Comparison of ENCODE assay signal across 14 cellular contexts in the genomic region with DNA sequence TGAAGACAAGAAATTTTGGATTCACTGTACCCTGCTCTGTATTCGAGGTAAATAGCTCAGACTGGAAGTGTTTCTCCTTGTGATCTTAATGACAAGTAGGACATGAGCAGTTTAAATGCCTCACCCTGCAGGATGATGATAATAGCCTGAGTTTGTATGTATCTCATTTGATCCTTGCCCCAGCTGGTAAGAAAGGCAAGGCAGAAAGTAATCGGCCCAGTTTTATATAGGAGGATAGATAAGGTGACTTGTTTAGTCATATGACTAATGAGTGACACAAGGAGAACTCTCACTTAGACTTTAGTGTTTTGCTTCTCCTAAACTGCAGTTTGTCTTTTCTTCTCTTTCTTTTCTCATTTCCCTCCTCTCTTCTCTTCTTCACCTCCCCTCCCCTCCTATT.
A peak's percentile ranks its signal among the peaks of the same experiment; 100 is the strongest.
DNase-seq lines count a peak whose midpoint lies in the region; ATAC-seq and TF ChIP-seq lines count a peak whose summit lies in the region.
"Had no signal": no experiment of that assay in that cellular context is flagged by ENCODE, and none has a peak within 500 bp of the region (broad histone marks: within the 10 kb centered on the region; RNA-seq: fewer than 3 reads in every experiment).

No MANE protein-coding gene starts in this region.

- H3K4me1 Mint-ChIP-seq in chondrocyte (ENCODE audit: low read depth) (peaks cover 40% of the 10 kb centered on the region), nephron progenitor cell (peaks cover 15% of the 10 kb centered on the region)
- peaks cover 4% of the 10 kb centered on the region for H3K4me1 Mint-ChIP-seq in activated naive CD8-positive, alpha-beta T cell treated with anti-CD3 and anti-CD28 coated beads, Interleukin-2, amount 50 U/mL, for 24 hours

- no peak overlapping the region for H4K5ac ChIP-seq in mesendoderm (ENCODE audit: low read length)

- H2BK120ac ChIP-seq in mesendoderm (ENCODE audit: low read depth, low read length): no peak overlapping the region

- H3K36me3 ChIP-seq in mesendoderm (ENCODE audit: control insufficient read depth, insufficient read depth, low read length): no peaks in the 10 kb centered on the region
- H3K36me3 ChIP-seq: BLaER1 had no signal

- H3K27me3 Mint-ChIP-seq in chondrocyte (ENCODE audit: low read depth): peaks cover 4% of the 10 kb centered on the region
- no peaks in the 10 kb centered on the region for H3K27me3 Mint-ChIP-seq in nephron progenitor cell (ENCODE audit: low read depth, poor library complexity)
- peaks cover 13% of the 10 kb centered on the region for H3K27me3 Mint-ChIP-seq in activated naive CD8-positive, alpha-beta T cell treated with anti-CD3 and anti-CD28 coated beads, Interleukin-2, amount 50 U/mL, for 24 hours

- ATAC-seq in activated naive CD8-positive, alpha-beta T cell treated with anti-CD3 and anti-CD28 coated beads, Interleukin-2, amount 50 U/mL, for 24 hours: no peak
- ATAC-seq: HCT116, HepG2 had no signal

- no peak overlapping the region for H3K4me3 ChIP-seq in mesendoderm (ENCODE audit: low read length)
- H3K4me3 ChIP-seq: A549, BLaER1 had no signal

- H2BK15ac ChIP-seq in mesendoderm (replicated peaks; ENCODE audit: low read depth): no peak overlapping the region

- H3K23ac ChIP-seq in mesendoderm (ENCODE audit: low read length): no peak overlapping the region

- no peak overlapping the region for H2BK5ac ChIP-seq in mesendoderm (ENCODE audit: low read length)

- H2AK5ac ChIP-seq in mesendoderm (ENCODE audit: low read length): no peak overlapping the region

- H3K9ac ChIP-seq in mesendoderm (ENCODE audit: low read length): no peak overlapping the region
- H3K9ac ChIP-seq: BLaER1 had no signal

- no peak overlapping the region for H3K18ac ChIP-seq in mesendoderm (ENCODE audit: low read length)

- no peak overlapping the region for H3K4me2 ChIP-seq in mesendoderm (ENCODE audit: low read length)
- H3K4me2 ChIP-seq: A549, BLaER1 had no signal

- no peak overlapping the region for H3K4ac ChIP-seq in mesendoderm (ENCODE audit: low read depth, low read length)

- no peaks in the 10 kb centered on the region for H3K79me1 ChIP-seq in mesendoderm (ENCODE audit: low read length)

- H3K4me3 Mint-ChIP-seq in chondrocyte (ENCODE audit: unreplicated experiment) (no peak overlapping the region), nephron progenitor cell (no peak overlapping the region)
- H3K4me3 Mint-ChIP-seq in activated naive CD8-positive, alpha-beta T cell treated with anti-CD3 and anti-CD28 coated beads, Interleukin-2, amount 50 U/mL, for 24 hours: no peak overlapping the region
- H3K4me3 Mint-ChIP-seq: CD8-positive, alpha-beta memory T cell had no signal

- no peaks in the 10 kb centered on the region for H3K27me3 ChIP-seq in mesendoderm (ENCODE audit: insufficient read depth, low read length, poor library complexity)
- H3K27me3 ChIP-seq: BLaER1 had no signal

- peak; percentile 27 for DNase-seq in OCI-M1 (lab: John Stamatoyannopoulos, UW)
- no peak for DNase-seq in chondrocyte (ENCODE audit: low spot score)
- DNase-seq in nephron progenitor cell: no peak
- no peak for DNase-seq in Ammon's horn (ENCODE audit: low spot score)
- DNase-seq in activated naive CD8-positive, alpha-beta T cell treated with anti-CD3 and anti-CD28 coated beads, Interleukin-2, amount 50 U/mL, for 24 hours: no peak
- no peak for DNase-seq in mesendoderm
- no peak for DNase-seq in kidney glomerular epithelial cell (lab: John Stamatoyannopoulos, UW)
- DNase-seq: Caco-2; CD8-positive, alpha-beta memory T cell; DMS53 had no signal

- no peak overlapping the region for H3K56ac ChIP-seq in mesendoderm (ENCODE audit: low read length)

- WGBS in mesendoderm (ENCODE audit: extremely low coverage, insufficient coverage, low lambda C conversion rate): no CpG with 5 or more reads among the region's 2 CpGs

- no peaks in the 10 kb centered on the region for H3K4me1 ChIP-seq in mesendoderm (ENCODE audit: control insufficient read depth, low read depth, low read length)
- H3K4me1 ChIP-seq: A549, BLaER1, Caco-2 had no signal

- H3K79me2 ChIP-seq in mesendoderm (ENCODE audit: control insufficient read depth, insufficient read depth, low read length): no peaks in the 10 kb centered on the region

- H4K8ac ChIP-seq in mesendoderm (ENCODE audit: low read depth, low read length): no peak overlapping the region

- H3K27ac ChIP-seq in mesendoderm (ENCODE audit: low read depth, low read length): no peak overlapping the region
- H3K27ac ChIP-seq: A549, BLaER1 had no signal

- peaks cover 7% of the 10 kb centered on the region for H3K36me3 Mint-ChIP-seq in chondrocyte (ENCODE audit: low read depth)
- peaks cover 6% of the 10 kb centered on the region for H3K36me3 Mint-ChIP-seq in nephron progenitor cell (ENCODE audit: low read depth)
- no peaks in the 10 kb centered on the region for H3K36me3 Mint-ChIP-seq in activated naive CD8-positive, alpha-beta T cell treated with anti-CD3 and anti-CD28 coated beads, Interleukin-2, amount 50 U/mL, for 24 hours (ENCODE audit: low read depth)
- H3K36me3 Mint-ChIP-seq: CD8-positive, alpha-beta memory T cell had no signal

- peak overlapping the region; percentile 76 for H3K27ac Mint-ChIP-seq in chondrocyte (ENCODE audit: unreplicated experiment)
- H3K27ac Mint-ChIP-seq in nephron progenitor cell: peak overlapping the region; percentile 47
- H3K27ac Mint-ChIP-seq in activated naive CD8-positive, alpha-beta T cell treated with anti-CD3 and anti-CD28 coated beads, Interleukin-2, amount 50 U/mL, for 24 hours: no peak overlapping the region
- H3K27ac Mint-ChIP-seq: CD8-positive, alpha-beta memory T cell had no signal

- TF ChIP-seq CTCF in chondrocyte (IDR thresholded peaks at IDR 0.05) (no peak), nephron progenitor cell (IDR thresholded peaks at IDR 0.05) (no peak)

- H3K9me3 Mint-ChIP-seq in chondrocyte (ENCODE audit: low read depth) (peaks cover 19% of the 10 kb centered on the region), nephron progenitor cell (peaks cover 22% of the 10 kb centered on the region)
- H3K9me3 Mint-ChIP-seq in activated naive CD8-positive, alpha-beta T cell treated with anti-CD3 and anti-CD28 coated beads, Interleukin-2, amount 50 U/mL, for 24 hours: no peaks in the 10 kb centered on the region
